ENCODE assay signal across 27 cellular contexts in the genomic region with DNA sequence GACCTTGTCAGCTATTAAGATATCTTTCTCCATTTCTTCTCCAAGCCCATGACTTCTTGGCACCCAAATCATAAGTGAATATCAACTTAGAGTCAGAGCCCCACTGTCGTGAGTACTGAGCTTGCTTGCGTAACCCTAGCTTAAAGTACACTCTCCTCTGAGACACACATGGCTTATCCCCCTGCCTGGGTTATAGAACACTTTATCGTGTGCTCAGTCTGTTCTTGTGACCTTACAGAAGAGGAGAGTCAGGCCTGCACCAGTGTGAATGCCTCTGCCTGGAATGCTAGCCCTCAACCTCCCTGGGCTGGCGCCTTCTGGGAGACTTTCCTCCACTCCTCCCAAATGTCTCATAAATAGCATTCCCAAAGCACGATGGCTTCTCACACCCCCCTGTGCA.
DNase-seq lines count a peak whose midpoint lies in the region; ATAC-seq, FAIRE-seq and TF ChIP-seq lines count a peak whose summit lies in the region.
"Had no signal": no experiment of that assay in that cellular context is flagged by ENCODE, and none has a peak within 500 bp of the region (broad histone marks: within the 10 kb centered on the region; RNA-seq: fewer than 3 reads in every experiment).

No MANE protein-coding gene starts in this region.

- no peak overlapping the region for H3K9ac ChIP-seq in endodermal cell (ENCODE audit: extremely low read depth, low read length, poor library complexity, severe bottlenecking)

- no peak for FAIRE-seq in HTR-8/SVneo (lab: Jason Lieb, UNC)
- FAIRE-seq: A549, GM12891 had no signal

- ATAC-seq in Right ventricle myocardium inferior (peak; percentile 92), right cardiac atrium (peak; percentile 88 to 93), upper lobe of right lung (peak; percentile 15), GM21381 (IDR thresholded peaks at IDR 0.05; ENCODE audit: unreplicated experiment) (no peak)
- ATAC-seq: A549, esophagus mucosa, WTC11 had no signal

- intact Hi-C loops in Right ventricle myocardium inferior (cut with DNase I) = loop anchor here (5.0 kb wide), 1 partner anchor 43 kb away; no protein-coding TSS in a partner anchor
- intact Hi-C loops in cardiac septum (cut with DNase I) = no loop called here
- intact Hi-C loops in right cardiac atrium (cut with DNase I) = no loop called here
- intact Hi-C loops in upper lobe of right lung (cut with DNase I) = no loop called here

- H3K27ac Mint-ChIP-seq in endodermal cell = peak overlapping the region; percentile 37
- H3K27ac Mint-ChIP-seq: activated CD4-positive, alpha-beta memory T cell treated with anti-CD3 and anti-CD28 coated beads, Interleukin-2, amount 10 ng/mL, durations not matched to agents 7 days and 5 days; T-helper 1 cell treated with Interleukin-12 subunit alpha and Interleukin-12 subunit beta and Interleukin-4 antibody, amounts not matched to agents 30 μg/mL and 1 μg/mL, for 36 hours; WTC11 had no signal

- H3K27me3 ChIP-seq in endodermal cell (ENCODE audit: control insufficient read depth, insufficient read depth, low read length, poor library complexity, severe bottlenecking) (no peaks in the 10 kb centered on the region), right cardiac atrium (ENCODE audit: control insufficient read depth, insufficient read depth) (no peaks in the 10 kb centered on the region), upper lobe of right lung (no peaks in the 10 kb centered on the region), Peyer's patch (no peaks in the 10 kb centered on the region)
- H3K27me3 ChIP-seq: SJCRH30, testis had no signal

- H3K27ac ChIP-seq in endodermal cell (ENCODE audit: low read depth, low read length) (no peak overlapping the region), right cardiac atrium (ENCODE audit: low read length) (peak overlapping the region; percentile 33), upper lobe of right lung (no peak overlapping the region), Peyer's patch (no peak overlapping the region)
- H3K27ac ChIP-seq: A549, PC-9, SJCRH30, testis had no signal

- 90 to 94% methylated on average over 5 of the region's 5 CpGs for WGBS in endodermal cell (ENCODE audit: insufficient coverage in 1 of 2, insufficient read length in 1 of 2), 2 experiments
- 59% methylated on average over 5 of the region's 5 CpGs for WGBS in right cardiac atrium

- peaks cover 69% of the 10 kb centered on the region for H3K36me3 Mint-ChIP-seq in endodermal cell (ENCODE audit: low read depth)

- no peaks in the 10 kb centered on the region for H3K4me1 Mint-ChIP-seq in endodermal cell

- no peaks in the 10 kb centered on the region for H3K27me3 Mint-ChIP-seq in endodermal cell (ENCODE audit: insufficient read depth)
- H3K27me3 Mint-ChIP-seq: activated CD4-positive, alpha-beta memory T cell treated with anti-CD3 and anti-CD28 coated beads, Interleukin-2, amount 10 ng/mL, durations not matched to agents 7 days and 5 days had no signal

- H3K4me1 ChIP-seq in endodermal cell (ENCODE audit: control insufficient read depth, insufficient read depth, low read length) (no peaks in the 10 kb centered on the region), right cardiac atrium (ENCODE audit: control insufficient read depth, insufficient read depth, low read length) (no peaks in the 10 kb centered on the region), upper lobe of right lung (no peaks in the 10 kb centered on the region), Peyer's patch (no peaks in the 10 kb centered on the region)
- H3K4me1 ChIP-seq: A549, SJCRH30, testis had no signal

- H3K4me3 Mint-ChIP-seq in endodermal cell = no peak overlapping the region
- H3K4me3 Mint-ChIP-seq: activated CD4-positive, alpha-beta memory T cell treated with anti-CD3 and anti-CD28 coated beads, Interleukin-2, amount 10 ng/mL, durations not matched to agents 7 days and 5 days; CD14-positive monocyte; immature natural killer cell; T-helper 1 cell treated with Interleukin-12 subunit alpha and Interleukin-12 subunit beta and Interleukin-4 antibody, amounts not matched to agents 30 μg/mL and 1 μg/mL, for 36 hours; WTC11 had no signal

- TF ChIP-seq CTCF in endodermal cell (conservative IDR thresholded peaks at IDR 0.05) (no peak), upper lobe of right lung (IDR thresholded peaks at IDR 0.05) (no peak), Peyer's patch (IDR thresholded peaks at IDR 0.05) (no peak)

- H3K36me3 ChIP-seq in endodermal cell (ENCODE audit: control insufficient read depth, insufficient read depth, low read length) (peaks cover 95% of the 10 kb centered on the region), upper lobe of right lung (peaks cover 82% of the 10 kb centered on the region), Peyer's patch (peaks cover 0 to 81% (median 3%) of the 10 kb centered on the region in 3 donors)

- H3K4me3 ChIP-seq in endodermal cell (ENCODE audit: low read length) (no peak overlapping the region), right cardiac atrium (ENCODE audit: low read length) (no peak overlapping the region), upper lobe of right lung (no peak overlapping the region), Peyer's patch (no peak overlapping the region)
- H3K4me3 ChIP-seq: A549, PC-9, SJCRH30, testis had no signal

- no peak for TF ChIP-seq POLR2A in Peyer's patch (IDR thresholded peaks at IDR 0.05)

- no peaks in the 10 kb centered on the region for H3K9me3 Mint-ChIP-seq in endodermal cell
- H3K9me3 Mint-ChIP-seq: activated CD4-positive, alpha-beta memory T cell treated with anti-CD3 and anti-CD28 coated beads, Interleukin-2, amount 10 ng/mL, durations not matched to agents 7 days and 5 days; CD14-positive monocyte; immature natural killer cell; T-helper 1 cell treated with Interleukin-12 subunit alpha and Interleukin-12 subunit beta and Interleukin-4 antibody, amounts not matched to agents 30 μg/mL and 1 μg/mL, for 36 hours; WTC11 had no signal

- DNase-seq in Right ventricle myocardium inferior (ENCODE audit: missing footprints) = no peak
- no peak for DNase-seq in cardiac septum (ENCODE audit: low spot score)
- DNase-seq in endodermal cell = no peak
- DNase-seq in right cardiac atrium = peak in 1 of 3 donors; percentile 54
- no peak for DNase-seq in upper lobe of right lung
- DNase-seq in HTR-8/SVneo (ENCODE audit: insufficient read length, low spot score) = no peak
- DNase-seq in Peyer's patch = no peak
- DNase-seq: activated CD4-positive, alpha-beta memory T cell treated with anti-CD3 and anti-CD28 coated beads, Interleukin-2, amount 10 ng/mL, durations not matched to agents 7 days and 5 days; activated naive CD4-positive, alpha-beta T cell; activated T-cell treated with anti-CD3 and anti-CD28 coated beads, Interleukin-2, amount 50 U/mL, for 1 hour; anterior cingulate cortex; DMS153; effector CD4-positive, alpha-beta T cell; immature natural killer cell; MV-4-11; NCI-H187 treated with DMSO at 0.1 percent for 48 hours; NCI-H82; PC-9; SJCRH30; testis had no signal

- no peaks in the 10 kb centered on the region for H3K9me3 ChIP-seq in endodermal cell (ENCODE audit: control insufficient read depth, low read length)
- H3K9me3 ChIP-seq in right cardiac atrium (ENCODE audit: control insufficient read depth, low read length) = no peaks in the 10 kb centered on the region
- no peaks in the 10 kb centered on the region for H3K9me3 ChIP-seq in upper lobe of right lung
- no peaks in the 10 kb centered on the region for H3K9me3 ChIP-seq in Peyer's patch
- H3K9me3 ChIP-seq: A549, SJCRH30, testis had no signal
